Comparison of ENCODE assay signal across 22 cellular contexts in the genomic region with DNA sequence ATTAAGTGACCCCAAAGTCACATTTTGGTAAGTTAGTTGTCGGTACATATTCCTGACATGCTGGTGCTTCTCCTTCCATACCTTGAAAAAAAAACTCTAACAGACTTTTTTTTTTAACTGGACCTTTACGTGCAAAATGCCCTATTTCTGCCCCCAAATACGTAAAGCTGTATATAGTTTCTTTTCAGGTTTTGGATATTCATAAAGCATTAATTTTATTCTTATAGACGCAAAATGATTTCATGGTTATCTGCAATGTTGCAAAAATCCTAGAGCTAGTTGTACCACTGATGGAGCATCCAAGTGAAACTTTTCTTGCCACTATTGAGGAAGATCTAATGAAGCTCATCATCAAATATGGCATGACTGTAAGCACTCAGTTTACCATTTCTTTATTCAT.
"Had no signal": no experiment of that assay in that cellular context is flagged by ENCODE, and none has a peak within 500 bp of the region (broad histone marks: within the 10 kb centered on the region; RNA-seq: fewer than 3 reads in every experiment).

No MANE protein-coding gene starts in this region.

- H3K27me3 ChIP-seq: colonic mucosa, esophagus muscularis mucosa, esophagus squamous epithelium, foreskin keratinocyte, gastrocnemius medialis, gastroesophageal sphincter, heart left ventricle, heart right ventricle, hepatocyte had no signal

- H3K9me3 ChIP-seq: colonic mucosa, esophagus muscularis mucosa, esophagus squamous epithelium, gastrocnemius medialis, gastroesophageal sphincter, heart left ventricle, heart right ventricle had no signal

- H3K4me2 ChIP-seq: hepatocyte had no signal

- H3K79me2 ChIP-seq: hepatocyte had no signal

- DNase-seq: colonic mucosa; cortex of kidney; effector CD4-positive, alpha-beta T cell; effector CD8-positive, alpha-beta T cell; effector memory CD4-positive, alpha-beta T cell; effector memory CD8-positive, alpha-beta T cell; esophagus squamous epithelium; foreskin fibroblast; foreskin keratinocyte; foreskin melanocyte; gastrocnemius medialis; glutamatergic neuron; heart left ventricle; heart right ventricle had no signal

- H3K4me1 ChIP-seq: colonic mucosa, esophagus squamous epithelium, foreskin keratinocyte, gastrocnemius medialis, gastroesophageal sphincter, heart left ventricle, heart right ventricle had no signal

- FAIRE-seq: colon, endothelial cell of umbilical vein had no signal

- H2AFZ ChIP-seq: hepatocyte had no signal

- ATAC-seq: effector memory CD8-positive, alpha-beta T cell; esophagus mucosa; foreskin keratinocyte; gastrocnemius medialis; gastroesophageal sphincter; heart left ventricle; heart right ventricle had no signal

- H3K27ac ChIP-seq: colonic mucosa, coronary artery, epithelial cell of prostate, esophagus muscularis mucosa, esophagus squamous epithelium, foreskin keratinocyte, gastrocnemius medialis, gastroesophageal sphincter, heart left ventricle, heart right ventricle, hepatocyte had no signal

- H3K4me3 ChIP-seq: colonic mucosa, coronary artery, esophagus muscularis mucosa, esophagus squamous epithelium, gastrocnemius medialis, gastroesophageal sphincter, heart left ventricle, heart right ventricle, hepatocyte had no signal
